Comparison of ENCODE assay signal across 9 cellular contexts in genomic region chr7:43784030-43785001, GRCh38. TPM values are rescaled to one million over a fixed set of nuclear protein-coding genes. Genes with fewer than 3 reads are reported as not detected.
DNase-seq lines count a peak whose midpoint lies in the region; ATAC-seq and TF ChIP-seq lines count a peak whose summit lies in the region.
"Had no signal": no experiment of that assay in that cellular context is flagged by ENCODE, and none has a peak within 500 bp of the region (broad histone marks: within the 10 kb centered on the region; RNA-seq: fewer than 3 reads in every experiment).

No MANE protein-coding gene starts in this region.

- ATAC-seq in GM19468 (IDR thresholded peaks at IDR 0.05; ENCODE audit: extremely low read depth, unreplicated experiment): peak; percentile 96
- ATAC-seq in HG03439 (IDR thresholded peaks at IDR 0.05; ENCODE audit: unreplicated experiment): peak; percentile 88
- no peak for ATAC-seq in Right ventricle myocardium superior (ENCODE audit: poor library complexity)

- H3K27ac ChIP-seq in WERI-Rb-1: no peak overlapping the region
- H3K27ac ChIP-seq: SK-N-MC had no signal

- H3K9me3 ChIP-seq in WERI-Rb-1 (ENCODE audit: severe bottlenecking): no peaks in the 10 kb centered on the region

- no peaks in the 10 kb centered on the region for H3K27me3 ChIP-seq in WERI-Rb-1 (ENCODE audit: insufficient read depth, low read depth, severe bottlenecking)

- TF ChIP-seq CTCF in GM12864 (IDR thresholded peaks at IDR 0.05; ENCODE audit: low read depth, low read length, missing control alignments) (peak; percentile 5), fibroblast of villous mesenchyme (IDR thresholded peaks at IDR 0.05; ENCODE audit: insufficient read depth, low read depth, low read length) (no peak), WERI-Rb-1 (IDR thresholded peaks at IDR 0.05; ENCODE audit: low read depth, low read length) (no peak)

- H3K4me3 ChIP-seq in GM12864 (ENCODE audit: low read depth, low read length): peak overlapping the region; percentile 33
- H3K4me3 ChIP-seq in fibroblast of villous mesenchyme (ENCODE audit: low read depth, low read length): no peak overlapping the region
- no peak overlapping the region for H3K4me3 ChIP-seq in WERI-Rb-1 (ENCODE audit: low read depth, low read length)
- H3K4me3 ChIP-seq: SK-N-MC had no signal

- DNase-seq in GM12864 (ENCODE audit: low read depth) (peak; percentile 73), fibroblast of villous mesenchyme (ENCODE audit: low read depth) (peak; percentile 65), WERI-Rb-1 (no peak), putamen (ENCODE audit: low spot score) (no peak), DMS153 treated with DMSO at 0.1 percent for 48 hours (lab: John Stamatoyannopoulos, UW; ENCODE audit: unreplicated experiment) (no peak), Right ventricle myocardium superior (no peak)

- intact Hi-C loops in Right ventricle myocardium superior (cut with DNase I): no loop called here

- H3K36me3 ChIP-seq in WERI-Rb-1: peaks cover 15% of the 10 kb centered on the region

RNA-seq across cellular contexts. Expression of gene BLVRA, which starts 25.8 kb away (rescaled TPM):
- 14.7 and 24.2 TPM in 2 replicates for total RNA-seq in fibroblast of villous mesenchyme
- total RNA-seq in Right ventricle myocardium superior: 51.5 TPM

RNA-seq across cellular contexts. Expression of gene COA1, which starts 55.0 kb away (rescaled TPM):
- total RNA-seq in fibroblast of villous mesenchyme (37.7 and 41.5 TPM in 2 replicates), Right ventricle myocardium superior (66.4 TPM)

Comparison
In these comparisons a context has a peak if more than half of its experiments do, and no peak if none do; other contexts are left out.
1. DNase-seq: peak in GM12864 (single experiment) and fibroblast of villous mesenchyme (single experiment); none in WERI-Rb-1 (single experiment), putamen (single experiment), DMS153 treated with DMSO at 0.1 percent for 48 hours (single experiment) and Right ventricle myocardium superior (single experiment).